In genomic region chr3:85560088-85560790, GRCh38 we compare ENCODE assay signal across 17 cellular contexts.
DNase-seq lines count a peak whose midpoint lies in the region; ATAC-seq and TF ChIP-seq lines count a peak whose summit lies in the region.
"Had no signal": no experiment of that assay in that cellular context is flagged by ENCODE, and none has a peak within 500 bp of the region (broad histone marks: within the 10 kb centered on the region; RNA-seq: fewer than 3 reads in every experiment).

No MANE protein-coding gene starts in this region.

- no TSS peak for BruUV-seq in Caco-2 (replicated peaks; lab: Mats Ljungman, UMichigan)

- H3K9ac ChIP-seq in colonic mucosa (ENCODE audit: low read depth in 2 of 2, low read length in 2 of 2), result no peak overlapping the region
- H3K9ac ChIP-seq: KMS-11 had no signal

- no peak overlapping the region for H3K4me3 ChIP-seq in colonic mucosa
- H3K4me3 ChIP-seq in Caco-2 (ENCODE audit: low read depth, low read length), result no peak overlapping the region
- H3K4me3 ChIP-seq: coronary artery, skin epidermis had no signal

- no peaks in the 10 kb centered on the region for H3K9me3 ChIP-seq in colonic mucosa
- no peaks in the 10 kb centered on the region for H3K9me3 ChIP-seq in Caco-2

- TF ChIP-seq CTCF in colonic mucosa (IDR thresholded peaks at IDR 0.05), result no peak
- no peak for TF ChIP-seq CTCF in WTC11 (IDR thresholded peaks at IDR 0.05)
- no peak for TF ChIP-seq CTCF in Caco-2 (IDR thresholded peaks at IDR 0.05; ENCODE audit: insufficient read depth in 1 of 2, low read depth in 1 of 2, low read length in 1 of 2, severe bottlenecking in 1 of 2, unreplicated experiment in 1 of 2)
- TF ChIP-seq CTCF in CD14-positive monocyte (IDR thresholded peaks at IDR 0.05), result no peak

- DNase-seq in Right ventricle myocardium superior (peak; percentile 63), cardiac septum (ENCODE audit: low spot score) (no peak), fibroblast of gingiva (ENCODE audit: low read depth) (peak; percentile 81), myocyte (ENCODE audit: low read depth) (peak; percentile 22), colonic mucosa (no peak), WTC11 (ENCODE audit: low spot score) (no peak), Caco-2 (no peak), CD14-positive monocyte (ENCODE audit: low spot score) (no peak)
- DNase-seq: activated naive CD4-positive, alpha-beta T cell treated with anti-CD3 and anti-CD28 coated beads, Interleukin-2, amount 10 ng/mL, durations not matched to agents 7 days and 5 days; CD8-positive, alpha-beta T cell; foreskin fibroblast; naive thymus-derived CD4-positive, alpha-beta T cell; NCI-H1694 treated with DMSO at 0.1 percent for 48 hours had no signal

- H3K27me3 Mint-ChIP-seq in WTC11 (ENCODE audit: low read depth) (peaks cover 3% of the 10 kb centered on the region; the same call in 1 of the 2 replicates), Caco-2 (ENCODE audit: insufficient read depth, unreplicated experiment) (no peaks in the 10 kb centered on the region), CD14-positive monocyte (ENCODE audit: low read depth in 3 of 3) (no peaks in the 10 kb centered on the region)
- H3K27me3 Mint-ChIP-seq: activated naive CD4-positive, alpha-beta T cell treated with anti-CD3 and anti-CD28 coated beads, Interleukin-2, amount 10 ng/mL, durations not matched to agents 7 days and 5 days; naive thymus-derived CD4-positive, alpha-beta T cell had no signal

- CTCF ChIA-PET in WTC11 (lab: Charles Lee), result no interaction called here
- CTCF ChIA-PET in Caco-2 (lab: Charles Lee), result no interaction called here

- H3K4me3 Mint-ChIP-seq in WTC11 (no peak overlapping the region), Caco-2 (ENCODE audit: unreplicated experiment) (no peak overlapping the region), CD14-positive monocyte (no peak overlapping the region)
- H3K4me3 Mint-ChIP-seq: activated naive CD4-positive, alpha-beta T cell treated with anti-CD3 and anti-CD28 coated beads, Interleukin-2, amount 10 ng/mL, durations not matched to agents 7 days and 5 days; CD8-positive, alpha-beta T cell; naive thymus-derived CD4-positive, alpha-beta T cell had no signal

- H3K27me3 ChIP-seq in colonic mucosa (no peaks in the 10 kb centered on the region), Caco-2 (replicated peaks; ENCODE audit: control insufficient read depth, insufficient read depth, low read length) (no peaks in the 10 kb centered on the region)

- H3K4me1 ChIP-seq in colonic mucosa (no peaks in the 10 kb centered on the region), Caco-2 (no peaks in the 10 kb centered on the region)

- H3K36me3 Mint-ChIP-seq in WTC11, result no peaks in the 10 kb centered on the region
- no peaks in the 10 kb centered on the region for H3K36me3 Mint-ChIP-seq in Caco-2 (ENCODE audit: insufficient read depth, unreplicated experiment)
- H3K36me3 Mint-ChIP-seq in CD14-positive monocyte, result no peaks in the 10 kb centered on the region
- H3K36me3 Mint-ChIP-seq: activated naive CD4-positive, alpha-beta T cell treated with anti-CD3 and anti-CD28 coated beads, Interleukin-2, amount 10 ng/mL, durations not matched to agents 7 days and 5 days; CD8-positive, alpha-beta T cell; naive thymus-derived CD4-positive, alpha-beta T cell had no signal

- H3K9me3 Mint-ChIP-seq in WTC11, result no peaks in the 10 kb centered on the region
- no peaks in the 10 kb centered on the region for H3K9me3 Mint-ChIP-seq in Caco-2 (ENCODE audit: unreplicated experiment)
- no peaks in the 10 kb centered on the region for H3K9me3 Mint-ChIP-seq in CD14-positive monocyte
- H3K9me3 Mint-ChIP-seq: activated naive CD4-positive, alpha-beta T cell treated with anti-CD3 and anti-CD28 coated beads, Interleukin-2, amount 10 ng/mL, durations not matched to agents 7 days and 5 days; CD8-positive, alpha-beta T cell had no signal

- POLR2A ChIA-PET in WTC11 (lab: Charles Lee), result no interaction called here
- POLR2A ChIA-PET in Caco-2 (lab: Charles Lee), result no interaction called here

- H3K36me3 ChIP-seq in colonic mucosa (no peaks in the 10 kb centered on the region), Caco-2 (ENCODE audit: control insufficient read depth, insufficient read depth, low read length) (no peaks in the 10 kb centered on the region)

- H3K4me1 Mint-ChIP-seq in WTC11 (peaks cover 6% of the 10 kb centered on the region), Caco-2 (ENCODE audit: low read depth, unreplicated experiment) (no peaks in the 10 kb centered on the region), CD14-positive monocyte (no peaks in the 10 kb centered on the region)
- H3K4me1 Mint-ChIP-seq: activated naive CD4-positive, alpha-beta T cell treated with anti-CD3 and anti-CD28 coated beads, Interleukin-2, amount 10 ng/mL, durations not matched to agents 7 days and 5 days; naive thymus-derived CD4-positive, alpha-beta T cell had no signal

- no peak overlapping the region for H3K27ac ChIP-seq in colonic mucosa
- H3K27ac ChIP-seq: coronary artery, KMS-11, skin epidermis had no signal

- H3K27ac Mint-ChIP-seq in WTC11 (no peak overlapping the region), Caco-2 (ENCODE audit: unreplicated experiment) (no peak overlapping the region), CD14-positive monocyte (no peak overlapping the region)
- H3K27ac Mint-ChIP-seq: activated naive CD4-positive, alpha-beta T cell treated with anti-CD3 and anti-CD28 coated beads, Interleukin-2, amount 10 ng/mL, durations not matched to agents 7 days and 5 days; CD8-positive, alpha-beta T cell; naive thymus-derived CD4-positive, alpha-beta T cell had no signal

- ATAC-seq in Right ventricle myocardium superior (ENCODE audit: poor library complexity) (peak; percentile 89), WTC11 (no peak)
- ATAC-seq: CD8-positive, alpha-beta T cell; naive thymus-derived CD4-positive, alpha-beta T cell; SK-N-SH treated with all-trans-retinoic acid at 6 μM for 48 hours had no signal

- intact Hi-C loops in Right ventricle myocardium superior (cut with DNase I), result no loop called here
- intact Hi-C loops in cardiac septum (cut with DNase I), result no loop called here
- intact Hi-C loops in colonic mucosa (cut with DNase I), result no loop called here
- intact Hi-C loops in Caco-2 (cut with micrococcal nuclease; ENCODE audit: unreplicated experiment), result no loop called here
- intact Hi-C loops in CD14-positive monocyte (cut with micrococcal nuclease), result no loop called here

TF ChIP-seq in WTC11, 78 proteins besides CTCF, POLR2A, EP300 and RAD21:
- TF ChIP-seq FOXK1 (CRISPR knock-in tag; IDR thresholded peaks at IDR 0.05) (no peak), GRHL2 (CRISPR knock-in tag; IDR thresholded peaks at IDR 0.05; ENCODE audit: insufficient replicate concordance, severe bottlenecking) (no peak), IRF2 (CRISPR knock-in tag; IDR thresholded peaks at IDR 0.05; ENCODE audit: borderline replicate concordance, low read depth) (no peak), CREB1 (CRISPR knock-in tag; IDR thresholded peaks at IDR 0.05) (no peak)

Comparison
In these comparisons a context has a peak if more than half of its experiments do, and no peak if none do; other contexts are left out.
1. DNase-seq: peak in Right ventricle myocardium superior (single experiment), fibroblast of gingiva (single experiment) and myocyte (single experiment); none in cardiac septum (single experiment), colonic mucosa (single experiment), WTC11 (single experiment), Caco-2 (0 of 2) and CD14-positive monocyte (single experiment).